ENCODE assay signal across 8 cellular contexts in genomic region chr5:6448622-6449464, GRCh38. TPM values are rescaled to one million over a fixed set of nuclear protein-coding genes. Genes with fewer than 3 reads are reported as not detected.
A peak's percentile ranks its signal among the peaks of the same experiment; 100 is the strongest.
DNase-seq lines count a peak whose midpoint lies in the region; ATAC-seq, FAIRE-seq and TF ChIP-seq lines count a peak whose summit lies in the region.

Gene UBE2QL1 (plus strand): TSS chr5:6448859. CDS start chr5:6448894, 35 bp downstream.

- no peaks in the 10 kb centered on the region for H3K9me3 ChIP-seq in breast epithelium
- no peaks in the 10 kb centered on the region for H3K9me3 ChIP-seq in body of pancreas
- no peaks in the 10 kb centered on the region for H3K9me3 ChIP-seq in keratinocyte (ENCODE audit: control insufficient read depth, low read depth, low read length)

- H3K36me3 ChIP-seq in breast epithelium, result no peaks in the 10 kb centered on the region
- no peaks in the 10 kb centered on the region for H3K36me3 ChIP-seq in body of pancreas (replicated peaks in 1 of 2; ENCODE audit: insufficient read depth in 1 of 2, low read depth in 2 of 2)
- no peaks in the 10 kb centered on the region for H3K36me3 ChIP-seq in keratinocyte (ENCODE audit: control insufficient read depth in 2 of 2, extremely low read depth in 1 of 2, insufficient read depth in 2 of 2, low read length in 2 of 2)

- H2AFZ ChIP-seq in keratinocyte (ENCODE audit: control insufficient read depth, low read length), result peak within 1 kb of the TSS; percentile 33

- H3K9me3 Mint-ChIP-seq in MCF 10A (ENCODE audit: unreplicated experiment), result peaks cover 8% of the 10 kb centered on the region
- no peaks in the 10 kb centered on the region for H3K9me3 Mint-ChIP-seq in stimulated activated naive B cell treated with anti-CD40 and anti-IgM and Interleukin-4, amounts not matched to agents 10 μg/mL and 1 μg/mL and 100 μg/mL, for 72 hours

- no peaks in the 10 kb centered on the region for H3K36me3 Mint-ChIP-seq in MCF 10A (ENCODE audit: insufficient read depth, unreplicated experiment)
- no peaks in the 10 kb centered on the region for H3K36me3 Mint-ChIP-seq in stimulated activated naive B cell treated with anti-CD40 and anti-IgM and Interleukin-4, amounts not matched to agents 10 μg/mL and 1 μg/mL and 100 μg/mL, for 72 hours

- H3K4me3 ChIP-seq in breast epithelium (peak within 1 kb of the TSS; percentile 39 to 70 (median 48)), body of pancreas (no peak within 1 kb of the TSS), keratinocyte (ENCODE audit: control insufficient read depth in 2 of 3, extremely low read depth in 1 of 3, insufficient read depth in 2 of 3, low read depth in 1 of 3, low read length in 3 of 3) (peak within 1 kb of the TSS; percentile 2 to 34 (median 9))

- H3K27me3 ChIP-seq in breast epithelium (peaks cover 0 to 16% of the 10 kb centered on the region in 2 donors), body of pancreas (peaks cover 0 to 9% of the 10 kb centered on the region in 2 donors), keratinocyte (ENCODE audit: control insufficient read depth, extremely low read depth, insufficient read depth, low read length) (peaks cover 39% of the 10 kb centered on the region)

- H4K20me1 ChIP-seq in keratinocyte (ENCODE audit: control insufficient read depth, extremely low read depth, insufficient read depth, low read length), result no peaks in the 10 kb centered on the region

- H3K4me3 Mint-ChIP-seq in MCF 10A (ENCODE audit: unreplicated experiment), result no peak within 1 kb of the TSS
- peak within 1 kb of the TSS; percentile 76 to 77 for H3K4me3 Mint-ChIP-seq in stimulated activated naive B cell treated with anti-CD40 and anti-IgM and Interleukin-4, amounts not matched to agents 10 μg/mL and 1 μg/mL and 100 μg/mL, for 72 hours

- H3K4me1 ChIP-seq in breast epithelium (no peaks in the 10 kb centered on the region), body of pancreas (peaks cover 7% of the 10 kb centered on the region), keratinocyte (ENCODE audit: control insufficient read depth, extremely low read depth, insufficient read depth, low read length) (no peaks in the 10 kb centered on the region)

- DNase-seq in breast epithelium (ENCODE audit: low spot score in 2 of 2) (no peak), MCF 10A (ENCODE audit: unreplicated experiment) (no peak), NCI-H146 (lab: John Stamatoyannopoulos, UW) (peak; percentile 70), body of pancreas (peak in 3 of 4 donors; percentile 16 to 39 (median 35)), keratinocyte (ENCODE audit: low read depth, low spot score) (no peak)
- peak; percentile 2 for DNase-seq in stimulated activated naive B cell treated with anti-CD40 and anti-IgM and Interleukin-4, amounts not matched to agents 10 μg/mL and 1 μg/mL and 100 μg/mL, for 72 hours

- no peak within 1 kb of the TSS for H3K27ac ChIP-seq in breast epithelium
- no peak within 1 kb of the TSS for H3K27ac ChIP-seq in body of pancreas
- H3K27ac ChIP-seq in keratinocyte (ENCODE audit: control insufficient read depth, insufficient read depth, low read length), result no peak within 1 kb of the TSS

- no TSS peak for BruUV-seq in MCF 10A (replicated peaks; lab: Mats Ljungman, UMichigan)

- H3K4me2 ChIP-seq in keratinocyte (ENCODE audit: control insufficient read depth, extremely low read depth, insufficient read depth, low read depth, low read length), result peak within 1 kb of the TSS; percentile 47

- H3K27ac Mint-ChIP-seq in MCF 10A (ENCODE audit: low read depth, unreplicated experiment), result no peak within 1 kb of the TSS
- peak within 1 kb of the TSS; percentile 10 for H3K27ac Mint-ChIP-seq in stimulated activated naive B cell treated with anti-CD40 and anti-IgM and Interleukin-4, amounts not matched to agents 10 μg/mL and 1 μg/mL and 100 μg/mL, for 72 hours

- POLR2A ChIA-PET in MCF 10A (lab: Yijun Ruan, JAX), result no interaction called here

- TF ChIP-seq CTCF in breast epithelium (IDR thresholded peaks at IDR 0.05), result no peak
- TF ChIP-seq CTCF in MCF 10A (IDR thresholded peaks at IDR 0.05; ENCODE audit: unreplicated experiment), result no peak
- no peak for TF ChIP-seq CTCF in body of pancreas (IDR thresholded peaks at IDR 0.05)
- no peak for TF ChIP-seq CTCF in keratinocyte (optimal IDR thresholded peaks at IDR 0.05 in 1 of 3, IDR thresholded peaks at IDR 0.05 in 1 of 3, conservative IDR thresholded peaks at IDR 0.05 in 1 of 3; ENCODE audit: extremely low read depth in 1 of 3, insufficient read depth in 2 of 3, low read length in 3 of 3)

- CTCF ChIA-PET in MCF 10A (lab: Yijun Ruan, JAX), result no interaction called here

- 0 to 2% methylated on average over 11 to 102 of the region's 103 CpGs for WGBS in body of pancreas, 2 donors

- ATAC-seq in body of pancreas (peak; percentile 48), GM18861 (IDR thresholded peaks at IDR 0.05; ENCODE audit: unreplicated experiment) (no peak), HG02970 (IDR thresholded peaks at IDR 0.05; ENCODE audit: low FRiP score, unreplicated experiment) (no peak)
- peak; percentile 38 to 46 for ATAC-seq in stimulated activated naive B cell treated with anti-CD40 and anti-IgM and Interleukin-4, amounts not matched to agents 10 μg/mL and 1 μg/mL and 100 μg/mL, for 72 hours (replicated peaks)

- no peaks in the 10 kb centered on the region for H3K9me1 ChIP-seq in keratinocyte (ENCODE audit: control insufficient read depth, extremely low read depth, insufficient read depth, low read length)

- H3K27me3 Mint-ChIP-seq in MCF 10A (ENCODE audit: insufficient read depth, unreplicated experiment), result peaks cover 43% of the 10 kb centered on the region
- peaks cover 20 to 34% of the 10 kb centered on the region in 2 donors for H3K27me3 Mint-ChIP-seq in stimulated activated naive B cell treated with anti-CD40 and anti-IgM and Interleukin-4, amounts not matched to agents 10 μg/mL and 1 μg/mL and 100 μg/mL, for 72 hours

- H3K4me1 Mint-ChIP-seq in MCF 10A (ENCODE audit: insufficient read depth, unreplicated experiment), result no peaks in the 10 kb centered on the region
- H3K4me1 Mint-ChIP-seq in stimulated activated naive B cell treated with anti-CD40 and anti-IgM and Interleukin-4, amounts not matched to agents 10 μg/mL and 1 μg/mL and 100 μg/mL, for 72 hours, result peaks cover 11 to 12% of the 10 kb centered on the region in 2 donors

- H3K79me2 ChIP-seq in keratinocyte (ENCODE audit: control insufficient read depth, insufficient read depth, low read length), result no peaks in the 10 kb centered on the region

- TF ChIP-seq POLR2A in breast epithelium (IDR thresholded peaks at IDR 0.05) (no peak), body of pancreas (IDR thresholded peaks at IDR 0.05) (no peak)

- dilution Hi-C loops in keratinocyte (cut with MboI; ENCODE audit: extremely low pct_ligation_motif_present, low sequenced_read_pairs), result no loop called here

- intact Hi-C loops in breast epithelium (cut with DNase I; ENCODE audit: low total_unique reads), result no loop called here
- intact Hi-C loops in MCF 10A (cut with micrococcal nuclease), result no loop called here
- intact Hi-C loops in body of pancreas (cut with DNase I), result no loop called here

- no peak within 1 kb of the TSS for H3K9ac ChIP-seq in keratinocyte (ENCODE audit: control insufficient read depth, extremely low read depth, insufficient read depth, low read length)

- FAIRE-seq in keratinocyte (lab: Jason Lieb, UNC), result no peak

RNA-seq across cellular contexts. Expression of gene UBE2QL1, which starts in this region (rescaled TPM):
- total RNA-seq in breast epithelium (1 to 10 TPM in 2 of 3 donors, under 1 TPM in 1; 0.44 to 1.8 (median 1.6) TPM), MCF 10A (2022) (not detected in 2 replicates), body of pancreas (under 1 TPM; 0.33 to 0.78 TPM)
- polyA plus RNA-seq in keratinocyte, result not detected in 3 replicates
- not detected for polyA plus RNA-seq in keratinocyte (2011; ENCODE audit: low read depth)
- 0.01 TPM in 1 of 2 replicates, not detected in the other for polyA plus RNA-seq in keratinocyte (2011; cell fraction: cytosol; rRNA removed)
- not detected in 2 replicates for polyA plus RNA-seq in keratinocyte (2011; cell fraction: nucleus; rRNA removed)
- 0.03 TPM in 1 of 2 replicates, not detected in the other for polyA plus RNA-seq in keratinocyte (2012; ENCODE audit: low replicate concordance)
- 0.20 TPM in 1 of 3 replicates, not detected in the others for polyA minus RNA-seq in keratinocyte
- polyA minus RNA-seq in keratinocyte (2011; cell fraction: cytosol; rRNA and poly(A)+ RNA removed), result not detected
- not detected in 2 replicates for polyA minus RNA-seq in keratinocyte (2011; cell fraction: nucleus; rRNA and poly(A)+ RNA removed)

Comparison
In these comparisons a context has a peak if more than half of its experiments do, and no peak if none do; other contexts are left out.
1. Peak in DNase-seq and ATAC-seq in body of pancreas; RNA of the gene not detected or under 1 TPM.
2. DNase-seq: peak in NCI-H146 (single experiment) and stimulated activated naive B cell treated with anti-CD40 and anti-IgM and Interleukin-4, amounts not matched to agents 10 μg/mL and 1 μg/mL and 100 μg/mL, for 72 hours (single experiment); none in breast epithelium (0 of 2), MCF 10A (single experiment) and keratinocyte (single experiment).
3. H3K4me3 ChIP-seq: peak in breast epithelium (3 of 3) and keratinocyte (3 of 3); none in body of pancreas (0 of 2).
4. ATAC-seq: peak in stimulated activated naive B cell treated with anti-CD40 and anti-IgM and Interleukin-4, amounts not matched to agents 10 μg/mL and 1 μg/mL and 100 μg/mL, for 72 hours (2 of 2); none in GM18861 (single experiment) and HG02970 (single experiment).